ENCODE assay signal across 8 cellular contexts in genomic region chr9:121599186-121599871, GRCh38. TPM values are rescaled to one million over a fixed set of nuclear protein-coding genes. Genes with fewer than 3 reads are reported as not detected.
DNase-seq lines count a peak whose midpoint lies in the region; ATAC-seq and TF ChIP-seq lines count a peak whose summit lies in the region.

No MANE protein-coding gene starts in this region.

- CTCF ChIA-PET in BJ (lab: Yijun Ruan, JAX), result interaction anchor here (0.9 to 3.8 kb wide), 10 partner anchors 9 to 151 kb away, joined by 3 to 18 read pairs (median 6); no protein-coding TSS in a partner anchor

- H3K27me3 ChIP-seq in BJ (ENCODE audit: control insufficient read depth, insufficient read depth, low read length) (0 out of 2 replicates have a peak, but pooled peaks cover 2% of the 10 kb centered on the region), mucosa of rectum (ENCODE audit: control insufficient read depth in 2 of 2, insufficient read depth in 2 of 2, low read length in 2 of 2) (peaks cover 0 to 10% of the 10 kb centered on the region in 2 donors)

- peak overlapping the region in 1 of 2 donors; percentile 65 for H3K27ac ChIP-seq in mucosa of rectum (ENCODE audit: low read depth in 2 of 2, low read length in 2 of 2)

- peaks cover 16 to 21% of the 10 kb centered on the region in 2 donors for H3K4me1 ChIP-seq in mucosa of rectum (ENCODE audit: control insufficient read depth in 2 of 2, insufficient read depth in 2 of 2, low read length in 2 of 2)

- peak overlapping the region; percentile 54 for H3K4me3 ChIP-seq in BJ (ENCODE audit: low read depth, low read length)
- peak overlapping the region; percentile 78 for H3K4me3 ChIP-seq in epithelial cell of proximal tubule (ENCODE audit: low read depth, low read length)
- peak overlapping the region; percentile 65 to 67 for H3K4me3 ChIP-seq in mucosa of rectum (ENCODE audit: low read length in 2 of 2)

- H3K9ac ChIP-seq in mucosa of rectum (ENCODE audit: low read depth in 1 of 2, low read length in 2 of 2), result peak overlapping the region; percentile 47 to 72

- H3K9me3 ChIP-seq in mucosa of rectum (ENCODE audit: control insufficient read depth in 2 of 2, low read length in 2 of 2), result no peaks in the 10 kb centered on the region

- H3K36me3 ChIP-seq in BJ (ENCODE audit: control insufficient read depth, insufficient read depth, low read length) (no peaks in the 10 kb centered on the region), mucosa of rectum (ENCODE audit: control insufficient read depth in 2 of 2, insufficient read depth in 2 of 2, low read length in 2 of 2) (no peaks in the 10 kb centered on the region)

- no peak for ATAC-seq in HG03095 (IDR thresholded peaks at IDR 0.05; ENCODE audit: unreplicated experiment)
- ATAC-seq in GM18498 (IDR thresholded peaks at IDR 0.05; ENCODE audit: unreplicated experiment), result no peak

- DNase-seq in BJ (ENCODE audit: low read depth) (no peak), NCI-H1105 treated with DMSO at 0.1 percent for 48 hours (lab: John Stamatoyannopoulos, UW) (peak; percentile 24), epithelial cell of proximal tubule (ENCODE audit: low read depth) (no peak), NCI-H774 (lab: John Stamatoyannopoulos, UW) (no peak), NOMO-1 treated with dmso at 0.1 percent for 144 hours (lab: John Stamatoyannopoulos, UW; ENCODE audit: unreplicated experiment) (no peak)

- POLR2A ChIA-PET in BJ (lab: Charles Lee), result interaction anchor here (0.6 kb wide), 1 partner anchor 42 kb away, joined by 3 read pairs; no protein-coding TSS in a partner anchor

- no peak for TF ChIP-seq CTCF in BJ (IDR thresholded peaks at IDR 0.05; ENCODE audit: insufficient read depth, low read depth, low read length)
- no peak for TF ChIP-seq CTCF in epithelial cell of proximal tubule (conservative IDR thresholded peaks at IDR 0.05; ENCODE audit: low read depth, low read length)

RNA-seq across cellular contexts. Expression of gene DAB2IP, which starts 52.1 kb away (rescaled TPM):
- 18.1 and 38.1 TPM in 2 replicates for polyA plus RNA-seq in BJ (2011; rRNA removed)
- 41.3 and 44.4 TPM in 2 replicates for polyA minus RNA-seq in BJ (2011; rRNA and poly(A)+ RNA removed)
- total RNA-seq in epithelial cell of proximal tubule, result 11.6 and 23.8 TPM in 2 replicates
